Comparison of ENCODE assay signal across 8 cellular contexts in the genomic region with DNA sequence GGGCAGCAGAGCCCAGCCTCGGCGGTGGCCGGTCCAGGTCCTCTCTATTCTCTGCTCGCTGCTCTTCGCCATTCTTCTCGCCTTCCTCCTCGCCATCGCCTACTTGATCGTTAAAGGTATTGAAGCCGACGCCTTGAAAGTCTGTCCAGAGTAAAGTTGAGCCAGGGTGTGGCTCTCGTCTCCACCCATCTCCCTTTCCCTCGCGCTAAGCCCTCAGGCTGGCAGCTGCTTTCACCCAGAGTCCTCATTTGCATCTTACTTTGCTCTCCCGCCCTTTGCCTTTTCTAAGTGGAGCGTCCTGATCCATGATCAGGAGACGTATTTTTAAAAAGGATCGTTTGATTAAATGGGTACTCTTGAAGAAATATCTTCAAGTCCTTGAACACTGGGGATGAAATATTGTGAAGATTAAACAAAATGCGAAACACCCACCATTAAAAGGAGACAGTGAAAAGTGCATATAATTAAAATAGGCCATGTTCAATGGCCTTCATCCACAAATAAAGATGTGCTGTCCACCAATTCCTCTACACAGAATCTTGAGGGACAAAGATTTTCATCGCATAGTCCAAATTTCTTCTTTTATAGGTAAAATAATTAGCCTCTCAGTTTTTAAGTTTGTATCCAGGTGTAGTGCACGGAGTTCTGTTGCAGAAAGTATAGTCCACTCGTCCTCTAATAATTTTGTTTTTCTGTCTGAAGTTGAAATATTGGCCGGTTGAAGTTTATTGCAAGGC. TPM values are rescaled to one million over a fixed set of nuclear protein-coding genes. Genes with fewer than 3 reads are reported as not detected.
DNase-seq lines count a peak whose midpoint lies in the region; ATAC-seq and TF ChIP-seq lines count a peak whose summit lies in the region.

No MANE protein-coding gene starts in this region.

- peak overlapping the region; percentile 92 for H3K4me3 Mint-ChIP-seq in activated CD4-positive, alpha-beta memory T cell treated with anti-CD3 and anti-CD28 coated beads, Interleukin-2, amount 10 ng/mL, durations not matched to agents 7 days and 5 days

- 2 to 4% (median 4%) methylated on average over 23 of the region's 23 CpGs for WGBS in psoas muscle, 3 donors

- POLR2A ChIA-PET in activated CD4-positive, alpha-beta memory T cell treated with anti-CD3 and anti-CD28 coated beads, Interleukin-2, amount 10 ng/mL, durations not matched to agents 7 days and 5 days (lab: Charles Lee) = interaction anchor here (0.6 to 6.9 kb wide), 10 partner anchors 8 to 1458 kb away, joined by 3 to 82 read pairs (median 16); a partner anchor contains a TSS

- TF ChIP-seq CTCF in psoas muscle (IDR thresholded peaks at IDR 0.05) = no peak

- H3K36me3 ChIP-seq in psoas muscle (ENCODE audit: insufficient read depth in 1 of 2, low read depth in 1 of 2) = peaks cover 0 to 25% of the 10 kb centered on the region in 2 donors

- peak overlapping the region; percentile 92 for H3K27ac Mint-ChIP-seq in activated CD4-positive, alpha-beta memory T cell treated with anti-CD3 and anti-CD28 coated beads, Interleukin-2, amount 10 ng/mL, durations not matched to agents 7 days and 5 days

- H3K36me3 Mint-ChIP-seq in activated CD4-positive, alpha-beta memory T cell treated with anti-CD3 and anti-CD28 coated beads, Interleukin-2, amount 10 ng/mL, durations not matched to agents 7 days and 5 days (ENCODE audit: low read depth) = peaks cover 63% of the 10 kb centered on the region

- H3K9me3 Mint-ChIP-seq in activated CD4-positive, alpha-beta memory T cell treated with anti-CD3 and anti-CD28 coated beads, Interleukin-2, amount 10 ng/mL, durations not matched to agents 7 days and 5 days = no peaks in the 10 kb centered on the region

- no peaks in the 10 kb centered on the region for H3K27me3 ChIP-seq in psoas muscle (ENCODE audit: insufficient read depth in 3 of 3, low read length in 2 of 3)

- peak; percentile 90 for DNase-seq in DMS 273 (lab: John Stamatoyannopoulos, UW; ENCODE audit: unreplicated experiment)
- peak; percentile 54 for DNase-seq in NCI-H226
- no peak for DNase-seq in activated CD4-positive, alpha-beta memory T cell treated with anti-CD3 and anti-CD28 coated beads, Interleukin-2, amount 10 ng/mL, durations not matched to agents 7 days and 5 days
- DNase-seq in germinal center (ENCODE audit: low spot score) = peak; percentile 38
- DNase-seq in psoas muscle = no peak
- DNase-seq in superior temporal gyrus (ENCODE audit: extremely low spot score) = no peak

- H3K27me3 Mint-ChIP-seq in activated CD4-positive, alpha-beta memory T cell treated with anti-CD3 and anti-CD28 coated beads, Interleukin-2, amount 10 ng/mL, durations not matched to agents 7 days and 5 days = no peaks in the 10 kb centered on the region

- peak overlapping the region; percentile 97 for H3K27ac ChIP-seq in psoas muscle

- peak overlapping the region; percentile 79 for H3K4me3 ChIP-seq in psoas muscle

- no peaks in the 10 kb centered on the region for H3K9me3 ChIP-seq in psoas muscle

- H3K4me1 Mint-ChIP-seq in activated CD4-positive, alpha-beta memory T cell treated with anti-CD3 and anti-CD28 coated beads, Interleukin-2, amount 10 ng/mL, durations not matched to agents 7 days and 5 days = peaks cover 67% of the 10 kb centered on the region

- ATAC-seq in GM19324 (IDR thresholded peaks at IDR 0.05; ENCODE audit: low FRiP score, unreplicated experiment) (peak; percentile 24), HG03196 (IDR thresholded peaks at IDR 0.05; ENCODE audit: unreplicated experiment) (peak; percentile 34), psoas muscle (no peak)

- intact Hi-C loops in psoas muscle (cut with DNase I) = loop anchor here (5.0 to 10.0 kb wide), 3 partner anchors 37 to 542 kb away; a partner anchor contains a TSS

- CTCF ChIA-PET in activated CD4-positive, alpha-beta memory T cell treated with anti-CD3 and anti-CD28 coated beads, Interleukin-2, amount 10 ng/mL, durations not matched to agents 7 days and 5 days (lab: Charles Lee) = interaction anchor here (2.5 kb wide), 1 partner anchor 24 kb away, joined by 9 read pairs; no protein-coding TSS in a partner anchor

- peaks cover 38% of the 10 kb centered on the region for H3K4me1 ChIP-seq in psoas muscle

RNA-seq across cellular contexts. Expression of a gene that starts 0.7 kb away (rescaled TPM):
- total RNA-seq in activated CD4-positive, alpha-beta memory T cell treated with anti-CD3 and anti-CD28 coated beads, Interleukin-2, amount 10 ng/mL, durations not matched to agents 7 days and 5 days = 10 to 100 TPM; 47.0 to 48.7 TPM
- 1 to 10 TPM; 3.0 to 7.8 (median 5.7) TPM for total RNA-seq in psoas muscle
- polyA plus RNA-seq in psoas muscle = 1 to 10 TPM; 4.5 to 7.3 (median 5.2) TPM

RNA-seq across cellular contexts. Expression of a gene that starts 1.8 kb away (rescaled TPM):
- 100 to 1,000 TPM; 109 to 113 TPM for total RNA-seq in activated CD4-positive, alpha-beta memory T cell treated with anti-CD3 and anti-CD28 coated beads, Interleukin-2, amount 10 ng/mL, durations not matched to agents 7 days and 5 days
- 10 to 100 TPM; 38.7 to 53.7 (median 45.8) TPM for total RNA-seq in psoas muscle
- polyA plus RNA-seq in psoas muscle = 10 to 100 TPM; 19.6 to 51.8 (median 28.2) TPM

Comparison
In these comparisons a context has a peak if more than half of its experiments do, and no peak if none do; other contexts are left out.
1. DNase-seq: peak in DMS 273 (single experiment), NCI-H226 (single experiment) and germinal center (single experiment); none in activated CD4-positive, alpha-beta memory T cell treated with anti-CD3 and anti-CD28 coated beads, Interleukin-2, amount 10 ng/mL, durations not matched to agents 7 days and 5 days (single experiment), psoas muscle (0 of 2) and superior temporal gyrus (single experiment).
2. ATAC-seq: peak in GM19324 (single experiment) and HG03196 (single experiment); none in psoas muscle (0 of 4).
3. RNA of a gene that starts 0.7 kb away (total RNA-seq): 47.0 to 48.7 TPM in activated CD4-positive, alpha-beta memory T cell treated with anti-CD3 and anti-CD28 coated beads, Interleukin-2, amount 10 ng/mL, durations not matched to agents 7 days and 5 days; 3.0 to 7.8 TPM in psoas muscle; every median in the first group is over 4 times any median in the second.